Comparison of ENCODE assay signal across 2 cellular contexts in the genomic region with DNA sequence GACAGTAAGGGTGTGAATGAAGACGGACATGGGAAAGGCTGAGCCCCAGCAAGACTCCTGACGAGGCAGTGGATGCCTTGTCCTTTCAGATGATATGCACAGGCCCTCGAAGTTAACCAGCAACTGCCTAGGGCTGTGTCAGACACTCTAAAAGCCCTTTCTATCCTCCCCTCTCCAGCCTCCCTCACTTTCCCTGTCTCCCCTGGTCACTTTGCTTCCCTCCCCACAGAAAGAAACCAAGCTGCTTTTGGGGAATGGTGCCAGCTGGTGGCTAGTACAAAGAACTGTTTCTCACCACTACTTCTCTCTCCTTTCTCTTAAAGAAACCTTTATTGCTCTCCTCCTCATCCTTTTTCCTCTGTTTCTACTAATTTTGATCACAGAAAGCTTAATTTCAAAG.
TF ChIP-seq lines count a peak whose summit lies in the region.

No MANE protein-coding gene starts in this region.

TF ChIP-seq in IMR-90, 13 proteins besides CTCF, POLR2A, EP300 and RAD21:
- TF ChIP-seq SMC3 (IDR thresholded peaks at IDR 0.05; ENCODE audit: low read depth, low read length) (peak; percentile 55), FOS (IDR thresholded peaks at IDR 0.05; ENCODE audit: low read depth, low read length) (no peak)

TF ChIP-seq in GM12878, 131 proteins besides CTCF, POLR2A, EP300 and RAD21:
- TF ChIP-seq NBN (IDR thresholded peaks at IDR 0.05) (no peak), ZNF207 (IDR thresholded peaks at IDR 0.05; ENCODE audit: borderline replicate concordance) (no peak), SMC3 (IDR thresholded peaks at IDR 0.05; ENCODE audit: borderline replicate concordance, low read length) (peak; percentile 17; the same call in 1 of the 2 replicates)
- TF ChIP-seq, protein P1, sequence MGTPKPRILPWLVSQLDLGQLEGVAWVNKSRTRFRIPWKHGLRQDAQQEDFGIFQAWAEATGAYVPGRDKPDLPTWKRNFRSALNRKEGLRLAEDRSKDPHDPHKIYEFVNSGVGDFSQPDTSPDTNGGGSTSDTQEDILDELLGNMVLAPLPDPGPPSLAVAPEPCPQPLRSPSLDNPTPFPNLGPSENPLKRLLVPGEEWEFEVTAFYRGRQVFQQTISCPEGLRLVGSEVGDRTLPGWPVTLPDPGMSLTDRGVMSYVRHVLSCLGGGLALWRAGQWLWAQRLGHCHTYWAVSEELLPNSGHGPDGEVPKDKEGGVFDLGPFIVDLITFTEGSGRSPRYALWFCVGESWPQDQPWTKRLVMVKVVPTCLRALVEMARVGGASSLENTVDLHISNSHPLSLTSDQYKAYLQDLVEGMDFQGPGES (IDR thresholded peaks at IDR 0.05) = no peak
